Comparison of ENCODE assay signal across 23 cellular contexts in genomic region chr5:67366256-67366655, GRCh38.
"Had no signal": no experiment of that assay in that cellular context is flagged by ENCODE, and none has a peak within 500 bp of the region (broad histone marks: within the 10 kb centered on the region; RNA-seq: fewer than 3 reads in every experiment).

No MANE protein-coding gene starts in this region.

- H3K27ac ChIP-seq: brain microvascular endothelial cell had no signal

- H3K4me3 Mint-ChIP-seq: activated B cell treated with CpG ODN at 0.5 μM for 24 hours; activated CD4-positive, alpha-beta memory T cell treated with anti-CD3 and anti-CD28 coated beads for 36 hours; activated CD4-positive, alpha-beta T cell treated with anti-CD3 and anti-CD28 coated beads, Interleukin-2, amount 10 ng/mL, durations not matched to agents 7 days and 5 days; activated naive CD8-positive, alpha-beta T cell treated with anti-CD3 and anti-CD28 coated beads, Interleukin-2, amount 50 U/mL, for 24 hours; activated T-cell treated with anti-CD3 and anti-CD28 coated beads, Interleukin-2, amount 50 U/mL, for 4 hours; T-helper 17 cell had no signal

- DNase-seq: activated B cell treated with CpG ODN at 0.5 μM for 24 hours; activated CD4-positive, alpha-beta memory T cell treated with anti-CD3 and anti-CD28 coated beads for 36 hours; activated CD4-positive, alpha-beta T cell treated with anti-CD3 and anti-CD28 coated beads, Interleukin-2, amount 10 ng/mL, durations not matched to agents 7 days and 5 days; activated CD8-positive, alpha-beta memory T cell treated with anti-CD3 and anti-CD28 coated beads for 24 hours; activated effector memory CD4-positive, alpha-beta T cell treated with anti-CD3 and anti-CD28 coated beads, Interleukin-2, amount 50 U/mL, for 16 hours; activated naive CD4-positive, alpha-beta T cell treated with Interleukin-2 at 50 U/mL for 16 hours; activated naive CD8-positive, alpha-beta T cell treated with anti-CD3 and anti-CD28 coated beads, Interleukin-2, amount 50 U/mL, for 24 hours; activated T-cell treated with anti-CD3 and anti-CD28 coated beads, Interleukin-2, amount 50 U/mL, for 4 hours; amniotic stem cell; brain microvascular endothelial cell; KG1; NCI-H1092; NCI-H1417; NCI-H1930; NCI-H2171; NCI-H2227 treated with DMSO at 0.1 percent for 48 hours; NCI-H510A; NCI-H526 treated with DMSO at 0.1 percent for 48 hours; NCI-H82; SIG-M5; T-helper 17 cell; T-helper 9 cell had no signal

- H3K4me1 Mint-ChIP-seq: activated B cell treated with CpG ODN at 0.5 μM for 24 hours, T-helper 17 cell had no signal

- ATAC-seq: activated naive CD4-positive, alpha-beta T cell treated with anti-CD3 and anti-CD28 coated beads, Interleukin-2, amount 50 U/mL, for 72 hours; activated naive CD8-positive, alpha-beta T cell treated with anti-CD3 and anti-CD28 coated beads, Interleukin-2, amount 50 U/mL, for 24 hours; activated T-cell treated with anti-CD3 and anti-CD28 coated beads, Interleukin-2, amount 50 U/mL, for 4 hours; T-helper 17 cell had no signal

- H3K36me3 Mint-ChIP-seq: activated CD4-positive, alpha-beta memory T cell treated with anti-CD3 and anti-CD28 coated beads for 36 hours; activated naive CD4-positive, alpha-beta T cell treated with anti-CD3 and anti-CD28 coated beads, Interleukin-2, amount 50 U/mL, for 72 hours had no signal

- H3K9me3 Mint-ChIP-seq: activated B cell treated with CpG ODN at 0.5 μM for 24 hours; activated CD4-positive, alpha-beta memory T cell treated with anti-CD3 and anti-CD28 coated beads for 36 hours; activated naive CD4-positive, alpha-beta T cell treated with anti-CD3 and anti-CD28 coated beads, Interleukin-2, amount 50 U/mL, for 72 hours; activated naive CD8-positive, alpha-beta T cell treated with anti-CD3 and anti-CD28 coated beads, Interleukin-2, amount 50 U/mL, for 24 hours; activated T-cell treated with anti-CD3 and anti-CD28 coated beads, Interleukin-2, amount 50 U/mL, for 4 hours had no signal

- H3K27ac Mint-ChIP-seq: activated B cell treated with CpG ODN at 0.5 μM for 24 hours; activated CD4-positive, alpha-beta memory T cell treated with anti-CD3 and anti-CD28 coated beads for 36 hours; activated CD4-positive, alpha-beta T cell treated with anti-CD3 and anti-CD28 coated beads, Interleukin-2, amount 10 ng/mL, durations not matched to agents 7 days and 5 days; activated naive CD4-positive, alpha-beta T cell treated with anti-CD3 and anti-CD28 coated beads, Interleukin-2, amount 50 U/mL, for 72 hours; activated naive CD8-positive, alpha-beta T cell treated with anti-CD3 and anti-CD28 coated beads, Interleukin-2, amount 50 U/mL, for 24 hours; T-helper 17 cell had no signal

- H3K36me3 ChIP-seq: brain microvascular endothelial cell had no signal

- H3K27me3 ChIP-seq: brain microvascular endothelial cell had no signal

- H3K27me3 Mint-ChIP-seq: activated naive CD8-positive, alpha-beta T cell treated with anti-CD3 and anti-CD28 coated beads, Interleukin-2, amount 50 U/mL, for 24 hours had no signal
